Comparison of ENCODE assay signal across 8 cellular contexts in genomic region chr13:99501952-99502310, GRCh38. TPM values are rescaled to one million over a fixed set of nuclear protein-coding genes. Genes with fewer than 3 reads are reported as not detected.
DNase-seq lines count a peak whose midpoint lies in the region; ATAC-seq and TF ChIP-seq lines count a peak whose summit lies in the region.

No MANE protein-coding gene starts in this region.

- peaks cover 33% of the 10 kb centered on the region for H3K4me1 Mint-ChIP-seq in WTC11
- peaks cover 33 to 90% (median 81%) of the 10 kb centered on the region in 4 donors for H3K4me1 Mint-ChIP-seq in naive thymus-derived CD8-positive, alpha-beta T cell

- CTCF ChIA-PET in WTC11 (lab: Charles Lee): interaction anchor here (0.8 kb wide), 1 partner anchor 58 kb away, joined by 4 read pairs; no protein-coding TSS in a partner anchor

- peaks cover 5% of the 10 kb centered on the region; the same call in 1 of the 2 replicates for H3K36me3 Mint-ChIP-seq in WTC11
- peaks cover 0 to 10% (median 0%) of the 10 kb centered on the region in 3 donors for H3K36me3 Mint-ChIP-seq in naive thymus-derived CD8-positive, alpha-beta T cell

- H3K27me3 Mint-ChIP-seq in WTC11 (ENCODE audit: low read depth): no peaks in the 10 kb centered on the region
- peaks cover 0 to 2% (median 0%) of the 10 kb centered on the region in 5 donors for H3K27me3 Mint-ChIP-seq in naive thymus-derived CD8-positive, alpha-beta T cell

- DNase-seq in ACHN (peak; percentile 29), HCEC 1CT (peak; percentile 14), WTC11 (ENCODE audit: low spot score) (no peak), epithelial cell of prostate (ENCODE audit: low read depth, low spot score) (no peak), NCI-H2196 treated with DMSO at 0.1 percent for 48 hours (lab: John Stamatoyannopoulos, UW; ENCODE audit: unreplicated experiment) (no peak), COLO829 (ENCODE audit: low spot score) (no peak)
- DNase-seq in naive thymus-derived CD8-positive, alpha-beta T cell: peak in 3 of 10 donors; percentile 10 to 14 (median 10)

- peaks cover 9% of the 10 kb centered on the region for H3K9me3 Mint-ChIP-seq in WTC11
- H3K9me3 Mint-ChIP-seq in naive thymus-derived CD8-positive, alpha-beta T cell: peaks cover 0 to 2% (median 0%) of the 10 kb centered on the region in 9 donors

- TF ChIP-seq CTCF in WTC11 (IDR thresholded peaks at IDR 0.05): no peak

- peak overlapping the region; percentile 95 for H3K27ac Mint-ChIP-seq in WTC11
- peak overlapping the region; percentile 94 to 99 (median 99) for H3K27ac Mint-ChIP-seq in naive thymus-derived CD8-positive, alpha-beta T cell

- in situ Hi-C loops in ACHN (cut with HindIII; ENCODE audit: low pct_ligation_motif_present, low pct_unique_long_range_greater_than_20kb, low sequenced_read_pairs): no loop called here

- H3K4me3 Mint-ChIP-seq in WTC11: peak overlapping the region; percentile 93
- H3K4me3 Mint-ChIP-seq in naive thymus-derived CD8-positive, alpha-beta T cell: peak overlapping the region; percentile 95 to 100 (median 98)

- peak overlapping the region; percentile 87 for H3K27ac ChIP-seq in epithelial cell of prostate

- ATAC-seq in WTC11 (no peak), GM19035 (IDR thresholded peaks at IDR 0.05; ENCODE audit: unreplicated experiment) (no peak)
- ATAC-seq in naive thymus-derived CD8-positive, alpha-beta T cell: no peak

- POLR2A ChIA-PET in WTC11 (lab: Charles Lee): interaction anchor here (1.1 kb wide), 1 partner anchor 12 kb away, joined by 3 read pairs; no protein-coding TSS in a partner anchor
- POLR2A ChIA-PET in naive thymus-derived CD8-positive, alpha-beta T cell (lab: Charles Lee): interaction anchor here (0.9 to 3.7 kb wide), 6 partner anchors 14 to 302 kb away, joined by 3 to 16 read pairs (median 4); partner anchors contain the start of gene UBAC2

TF ChIP-seq in WTC11, 78 proteins besides CTCF, POLR2A, EP300 and RAD21 (continues in another document):
- TF ChIP-seq, protein P1, sequence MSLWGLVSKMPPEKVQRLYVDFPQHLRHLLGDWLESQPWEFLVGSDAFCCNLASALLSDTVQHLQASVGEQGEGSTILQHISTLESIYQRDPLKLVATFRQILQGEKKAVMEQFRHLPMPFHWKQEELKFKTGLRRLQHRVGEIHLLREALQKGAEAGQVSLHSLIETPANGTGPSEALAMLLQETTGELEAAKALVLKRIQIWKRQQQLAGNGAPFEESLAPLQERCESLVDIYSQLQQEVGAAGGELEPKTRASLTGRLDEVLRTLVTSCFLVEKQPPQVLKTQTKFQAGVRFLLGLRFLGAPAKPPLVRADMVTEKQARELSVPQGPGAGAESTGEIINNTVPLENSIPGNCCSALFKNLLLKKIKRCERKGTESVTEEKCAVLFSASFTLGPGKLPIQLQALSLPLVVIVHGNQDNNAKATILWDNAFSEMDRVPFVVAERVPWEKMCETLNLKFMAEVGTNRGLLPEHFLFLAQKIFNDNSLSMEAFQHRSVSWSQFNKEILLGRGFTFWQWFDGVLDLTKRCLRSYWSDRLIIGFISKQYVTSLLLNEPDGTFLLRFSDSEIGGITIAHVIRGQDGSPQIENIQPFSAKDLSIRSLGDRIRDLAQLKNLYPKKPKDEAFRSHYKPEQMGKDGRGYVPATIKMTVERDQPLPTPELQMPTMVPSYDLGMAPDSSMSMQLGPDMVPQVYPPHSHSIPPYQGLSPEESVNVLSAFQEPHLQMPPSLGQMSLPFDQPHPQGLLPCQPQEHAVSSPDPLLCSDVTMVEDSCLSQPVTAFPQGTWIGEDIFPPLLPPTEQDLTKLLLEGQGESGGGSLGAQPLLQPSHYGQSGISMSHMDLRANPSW (CRISPR knock-in tag; conservative IDR thresholded peaks at IDR 0.05; ENCODE audit: low read depth): no peak
- no peak for TF ChIP-seq NR1H2 (CRISPR knock-in tag; IDR thresholded peaks at IDR 0.05)
- TF ChIP-seq ZBTB43 (CRISPR knock-in tag; IDR thresholded peaks at IDR 0.05): no peak
- TF ChIP-seq NFATC4 (CRISPR knock-in tag; IDR thresholded peaks at IDR 0.05): no peak
- no peak for TF ChIP-seq GTF2I (CRISPR knock-in tag; conservative IDR thresholded peaks at IDR 0.05)
- TF ChIP-seq, protein P2, sequence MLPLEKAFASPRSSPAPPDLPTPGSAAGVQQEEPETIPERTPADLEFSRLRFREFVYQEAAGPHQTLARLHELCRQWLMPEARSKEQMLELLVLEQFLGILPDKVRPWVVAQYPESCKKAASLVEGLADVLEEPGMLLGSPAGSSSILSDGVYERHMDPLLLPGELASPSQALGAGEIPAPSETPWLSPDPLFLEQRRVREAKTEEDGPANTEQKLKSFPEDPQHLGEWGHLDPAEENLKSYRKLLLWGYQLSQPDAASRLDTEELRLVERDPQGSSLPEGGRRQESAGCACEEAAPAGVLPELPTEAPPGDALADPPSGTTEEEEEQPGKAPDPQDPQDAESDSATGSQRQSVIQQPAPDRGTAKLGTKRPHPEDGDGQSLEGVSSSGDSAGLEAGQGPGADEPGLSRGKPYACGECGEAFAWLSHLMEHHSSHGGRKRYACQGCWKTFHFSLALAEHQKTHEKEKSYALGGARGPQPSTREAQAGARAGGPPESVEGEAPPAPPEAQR (CRISPR knock-in tag; IDR thresholded peaks at IDR 0.05): no peak
- TF ChIP-seq ATF6 (CRISPR knock-in tag; IDR thresholded peaks at IDR 0.05): no peak
- TF ChIP-seq, protein P3, sequence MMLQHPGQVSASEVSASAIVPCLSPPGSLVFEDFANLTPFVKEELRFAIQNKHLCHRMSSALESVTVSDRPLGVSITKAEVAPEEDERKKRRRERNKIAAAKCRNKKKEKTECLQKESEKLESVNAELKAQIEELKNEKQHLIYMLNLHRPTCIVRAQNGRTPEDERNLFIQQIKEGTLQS (CRISPR knock-in tag; conservative IDR thresholded peaks at IDR 0.05): no peak
- TF ChIP-seq, protein P4, sequence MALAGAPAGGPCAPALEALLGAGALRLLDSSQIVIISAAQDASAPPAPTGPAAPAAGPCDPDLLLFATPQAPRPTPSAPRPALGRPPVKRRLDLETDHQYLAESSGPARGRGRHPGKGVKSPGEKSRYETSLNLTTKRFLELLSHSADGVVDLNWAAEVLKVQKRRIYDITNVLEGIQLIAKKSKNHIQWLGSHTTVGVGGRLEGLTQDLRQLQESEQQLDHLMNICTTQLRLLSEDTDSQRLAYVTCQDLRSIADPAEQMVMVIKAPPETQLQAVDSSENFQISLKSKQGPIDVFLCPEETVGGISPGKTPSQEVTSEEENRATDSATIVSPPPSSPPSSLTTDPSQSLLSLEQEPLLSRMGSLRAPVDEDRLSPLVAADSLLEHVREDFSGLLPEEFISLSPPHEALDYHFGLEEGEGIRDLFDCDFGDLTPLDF (CRISPR knock-in tag; IDR thresholded peaks at IDR 0.05): no peak
- TF ChIP-seq SMAD4 (CRISPR knock-in tag; IDR thresholded peaks at IDR 0.05): no peak
- TF ChIP-seq CREB1 (CRISPR knock-in tag; IDR thresholded peaks at IDR 0.05): no peak
- TF ChIP-seq TEAD1 (CRISPR knock-in tag; IDR thresholded peaks at IDR 0.05): no peak
- TF ChIP-seq, protein P5, sequence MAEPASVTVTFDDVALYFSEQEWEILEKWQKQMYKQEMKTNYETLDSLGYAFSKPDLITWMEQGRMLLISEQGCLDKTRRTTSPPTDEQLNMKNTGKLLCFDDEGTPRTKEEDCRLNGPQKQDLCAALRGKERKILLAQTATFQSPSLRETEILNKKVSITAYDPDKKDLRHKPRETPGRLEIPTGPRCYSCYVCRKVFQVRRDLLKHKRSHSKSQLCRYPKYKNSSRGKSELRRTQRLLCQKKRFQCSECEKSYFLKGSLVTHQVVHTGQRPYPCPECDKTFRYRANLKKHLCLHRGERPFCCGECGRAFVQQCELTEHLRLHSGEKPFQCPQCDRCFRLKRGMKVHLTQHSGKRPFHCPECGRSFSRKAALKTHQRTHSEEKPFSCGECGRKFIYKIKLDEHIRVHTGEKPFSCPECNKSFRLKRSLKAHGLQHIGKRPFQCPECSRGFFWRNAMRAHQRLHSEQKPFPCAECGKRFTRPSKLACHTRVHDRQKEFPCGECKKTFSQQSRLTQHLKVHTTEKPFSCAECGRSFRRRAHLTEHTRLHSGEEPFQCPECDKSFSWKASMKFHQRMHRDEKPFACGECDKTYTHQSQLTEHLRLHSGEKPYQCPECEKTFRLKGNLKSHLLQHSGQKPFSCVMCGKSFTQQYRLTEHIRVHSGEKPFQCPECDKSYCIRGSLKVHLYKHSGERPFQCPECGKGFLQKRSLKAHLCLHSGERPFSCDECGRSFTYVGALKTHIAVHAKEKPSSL (CRISPR knock-in tag; conservative IDR thresholded peaks at IDR 0.05): no peak
- TF ChIP-seq HMGA2 (CRISPR knock-in tag; IDR thresholded peaks at IDR 0.05): no peak
- no peak for TF ChIP-seq ZBTB21 (CRISPR knock-in tag; IDR thresholded peaks at IDR 0.05; ENCODE audit: borderline replicate concordance)
- TF ChIP-seq GRHL2 (CRISPR knock-in tag; IDR thresholded peaks at IDR 0.05; ENCODE audit: insufficient replicate concordance, severe bottlenecking): no peak

RNA-seq across cellular contexts. Expression of gene TM9SF2, which starts 0.7 kb away (rescaled TPM):
- total RNA-seq in WTC11 (2021): 81.9 to 84.0 TPM (median 81.9 TPM) in 3 replicates
- 10 to 100 TPM; 45.5 to 50.5 TPM for total RNA-seq in naive thymus-derived CD8-positive, alpha-beta T cell
- 10 to 100 TPM; 41.5 to 57.4 (median 50.2) TPM for polyA plus RNA-seq in naive thymus-derived CD8-positive, alpha-beta T cell

Comparison
In these comparisons a context has a peak if more than half of its experiments do, and no peak if none do; other contexts are left out.
1. DNase-seq: peak in ACHN (single experiment) and HCEC 1CT (single experiment); none in WTC11 (single experiment), epithelial cell of prostate (single experiment), NCI-H2196 treated with DMSO at 0.1 percent for 48 hours (single experiment) and COLO829 (single experiment).